14 cellular contexts compared by ENCODE assay signal in the genomic region with DNA sequence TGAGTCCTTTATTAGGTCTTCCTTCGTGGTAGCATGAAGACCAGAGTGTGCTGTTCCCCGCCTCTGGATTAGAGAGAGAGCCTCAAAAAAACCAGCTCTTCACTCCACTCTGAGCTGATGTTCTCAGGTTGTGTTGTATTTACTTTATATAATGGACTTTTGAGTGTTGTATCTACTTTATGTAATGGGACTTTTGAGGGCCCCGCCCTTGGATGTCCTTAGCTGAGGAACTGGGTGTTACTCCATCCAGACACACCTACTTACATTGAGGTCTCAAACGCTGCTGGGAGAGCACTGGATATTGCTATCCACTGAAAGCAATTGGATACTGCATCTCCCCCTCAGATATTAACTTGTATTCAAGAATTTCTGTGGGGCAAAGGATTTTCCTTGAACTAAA. TPM values are rescaled to one million over a fixed set of nuclear protein-coding genes. Genes with fewer than 3 reads are reported as not detected.
DNase-seq lines count a peak whose midpoint lies in the region; ATAC-seq and TF ChIP-seq lines count a peak whose summit lies in the region.
"Had no signal": no experiment of that assay in that cellular context is flagged by ENCODE, and none has a peak within 500 bp of the region (broad histone marks: within the 10 kb centered on the region; RNA-seq: fewer than 3 reads in every experiment).

No MANE protein-coding gene starts in this region.

- POLR2A ChIA-PET in activated CD4-positive, alpha-beta T cell treated with anti-CD3 and anti-CD28 coated beads for 36 hours (lab: Charles Lee), result interaction anchor here (0.7 kb wide), 1 partner anchor 42 kb away, joined by 3 read pairs; no protein-coding TSS in a partner anchor
- POLR2A ChIA-PET in OCI-LY7 (lab: Charles Lee), result interaction anchor here (0.7 to 3.5 kb wide), 9 partner anchors 9 to 52 kb away, joined by 3 to 20 read pairs (median 5); a partner anchor contains a TSS

- peaks cover 6% of the 10 kb centered on the region for H3K36me3 Mint-ChIP-seq in activated CD4-positive, alpha-beta T cell treated with anti-CD3 and anti-CD28 coated beads for 36 hours (ENCODE audit: low read depth)
- peaks cover 5 to 6% of the 10 kb centered on the region in 2 donors for H3K36me3 Mint-ChIP-seq in stimulated activated naive B cell treated with anti-CD40 and anti-IgM and Interleukin-4, amounts not matched to agents 10 μg/mL and 1 μg/mL and 100 μg/mL, for 72 hours
- H3K36me3 Mint-ChIP-seq: type B pancreatic cell had no signal

- peaks cover 4% of the 10 kb centered on the region; the same call in 1 of the 2 replicates for H4K20me1 ChIP-seq in OCI-LY7 (ENCODE audit: insufficient read depth, low read length)

- H3K4me3 Mint-ChIP-seq in activated CD4-positive, alpha-beta T cell treated with anti-CD3 and anti-CD28 coated beads for 36 hours, result no peak overlapping the region
- H3K4me3 Mint-ChIP-seq in stimulated activated naive B cell treated with anti-CD40 and anti-IgM and Interleukin-4, amounts not matched to agents 10 μg/mL and 1 μg/mL and 100 μg/mL, for 72 hours, result peak overlapping the region in 1 of 2 donors; percentile 67
- H3K4me3 Mint-ChIP-seq: type B pancreatic cell had no signal

- no TSS peak for BruUV-seq in OCI-LY7 (replicated peaks; lab: Mats Ljungman, UMichigan)

- peak overlapping the region; percentile 70 for H3K4me2 ChIP-seq in OCI-LY7 (ENCODE audit: low read length)

- peak overlapping the region; percentile 84 for H3K27ac Mint-ChIP-seq in activated CD4-positive, alpha-beta T cell treated with anti-CD3 and anti-CD28 coated beads for 36 hours
- H3K27ac Mint-ChIP-seq in stimulated activated naive B cell treated with anti-CD40 and anti-IgM and Interleukin-4, amounts not matched to agents 10 μg/mL and 1 μg/mL and 100 μg/mL, for 72 hours, result peak overlapping the region; percentile 86
- H3K27ac Mint-ChIP-seq: type B pancreatic cell had no signal

- H3K9me2 ChIP-seq in OCI-LY7 (ENCODE audit: insufficient read depth, low read length), result no peaks in the 10 kb centered on the region

- H3K4me1 Mint-ChIP-seq in activated CD4-positive, alpha-beta T cell treated with anti-CD3 and anti-CD28 coated beads for 36 hours, result peaks cover 64% of the 10 kb centered on the region
- peaks cover 41 to 70% of the 10 kb centered on the region in 2 donors for H3K4me1 Mint-ChIP-seq in stimulated activated naive B cell treated with anti-CD40 and anti-IgM and Interleukin-4, amounts not matched to agents 10 μg/mL and 1 μg/mL and 100 μg/mL, for 72 hours

- DNase-seq in activated CD4-positive, alpha-beta T cell treated with anti-CD3 and anti-CD28 coated beads for 36 hours, result no peak
- no peak for DNase-seq in activated CD4-positive, alpha-beta T cell treated with anti-CD3 and anti-CD28 coated beads, Interleukin-2, amount 50 U/mL, for 48 hours
- DNase-seq in OCI-LY7 (ENCODE audit: low spot score) (no peak), left ventricle myocardium superior (peak; percentile 25), COLO668 (lab: John Stamatoyannopoulos, UW; ENCODE audit: unreplicated experiment) (no peak), NCI-H345 (lab: John Stamatoyannopoulos, UW) (no peak)
- DNase-seq in stimulated activated naive B cell treated with anti-CD40 and anti-IgM and Interleukin-4, amounts not matched to agents 10 μg/mL and 1 μg/mL and 100 μg/mL, for 72 hours, result no peak
- DNase-seq: kidney glomerular epithelial cell, NCI-H2227 treated with DMSO at 0.1 percent for 48 hours, OCI-M1 had no signal

- H3K36me3 ChIP-seq in OCI-LY7 (ENCODE audit: insufficient read depth, low read length), result peaks cover 77% of the 10 kb centered on the region

- ATAC-seq in activated CD4-positive, alpha-beta T cell treated with anti-CD3 and anti-CD28 coated beads for 36 hours, result no peak
- ATAC-seq in left ventricle myocardium superior (peak; percentile 39), GM18861 (IDR thresholded peaks at IDR 0.05; ENCODE audit: unreplicated experiment) (no peak)
- no peak for ATAC-seq in stimulated activated naive B cell treated with anti-CD40 and anti-IgM and Interleukin-4, amounts not matched to agents 10 μg/mL and 1 μg/mL and 100 μg/mL, for 72 hours (replicated peaks)
- ATAC-seq: SK-N-SH treated with all-trans-retinoic acid at 6 μM for 48 hours had no signal

- CTCF ChIA-PET in activated CD4-positive, alpha-beta T cell treated with anti-CD3 and anti-CD28 coated beads for 36 hours (lab: Charles Lee), result interaction anchor here (0.6 to 0.7 kb wide), 2 partner anchors 18 to 26 kb away, joined by 3 read pairs; no protein-coding TSS in a partner anchor
- CTCF ChIA-PET in OCI-LY7 (lab: Charles Lee; ENCODE audit: unreplicated experiment), result interaction anchor here (1.5 to 1.7 kb wide), 2 partner anchors 9 to 18 kb away, joined by 4 to 6 read pairs; no protein-coding TSS in a partner anchor

- H3K9me3 Mint-ChIP-seq in activated CD4-positive, alpha-beta T cell treated with anti-CD3 and anti-CD28 coated beads for 36 hours (ENCODE audit: low read depth), result no peaks in the 10 kb centered on the region
- peaks cover 0 to 6% of the 10 kb centered on the region in 2 donors for H3K9me3 Mint-ChIP-seq in stimulated activated naive B cell treated with anti-CD40 and anti-IgM and Interleukin-4, amounts not matched to agents 10 μg/mL and 1 μg/mL and 100 μg/mL, for 72 hours
- H3K9me3 Mint-ChIP-seq: type B pancreatic cell had no signal

- H3K79me2 ChIP-seq in OCI-LY7 (ENCODE audit: insufficient read depth, low read depth, low read length), result peaks cover 100% of the 10 kb centered on the region

- no peaks in the 10 kb centered on the region for H3K9me3 ChIP-seq in OCI-LY7 (ENCODE audit: low read length)

- no peak for TF ChIP-seq CTCF in OCI-LY7 (conservative IDR thresholded peaks at IDR 0.05; ENCODE audit: low read length)

- peak overlapping the region; percentile 73 for H3K27ac ChIP-seq in OCI-LY7 (ENCODE audit: low read depth, low read length, poor library complexity, severe bottlenecking)

- intact Hi-C loops in activated CD4-positive, alpha-beta T cell treated with anti-CD3 and anti-CD28 coated beads for 36 hours (cut with DNase I, micrococcal nuclease), result loop anchor here in 1 of 2 experiments (1.0 to 5.0 kb wide), 2 partner anchors 29 to 44 kb away; a partner anchor contains a TSS
- intact Hi-C loops in OCI-LY7 (cut with micrococcal nuclease; ENCODE audit: unreplicated experiment) (no loop called here), left ventricle myocardium superior (cut with micrococcal nuclease) (no loop called here)

- peak overlapping the region; percentile 44 for H3K4me3 ChIP-seq in OCI-LY7 (ENCODE audit: low read depth, low read length, poor library complexity, severe bottlenecking)
- H3K4me3 ChIP-seq: coronary artery had no signal

- H3K4me1 ChIP-seq in OCI-LY7 (ENCODE audit: insufficient read depth, low read length, poor library complexity, severe bottlenecking), result peaks cover 96% of the 10 kb centered on the region

- no peak overlapping the region for H2AFZ ChIP-seq in OCI-LY7 (ENCODE audit: low read length)

- no peaks in the 10 kb centered on the region for H3K27me3 Mint-ChIP-seq in activated CD4-positive, alpha-beta T cell treated with anti-CD3 and anti-CD28 coated beads for 36 hours
- no peaks in the 10 kb centered on the region for H3K27me3 Mint-ChIP-seq in stimulated activated naive B cell treated with anti-CD40 and anti-IgM and Interleukin-4, amounts not matched to agents 10 μg/mL and 1 μg/mL and 100 μg/mL, for 72 hours
- H3K27me3 Mint-ChIP-seq: type B pancreatic cell had no signal

RNA-seq across cellular contexts. Expression of a gene that starts 28.2 kb away (rescaled TPM):
- total RNA-seq in activated CD4-positive, alpha-beta T cell treated with anti-CD3 and anti-CD28 coated beads for 36 hours, result 10 to 100 TPM; 15.1 to 21.1 TPM
- total RNA-seq in OCI-LY7 (2014; rRNA removed; shearing (Covaris generic)), result 76.7 and 80.0 TPM in 2 replicates
- total RNA-seq in OCI-LY7 (2022) (141 and 149 TPM in 2 replicates), left ventricle myocardium superior (14.0 TPM)
